1 cellular context compared by ENCODE assay signal in the genomic region with DNA sequence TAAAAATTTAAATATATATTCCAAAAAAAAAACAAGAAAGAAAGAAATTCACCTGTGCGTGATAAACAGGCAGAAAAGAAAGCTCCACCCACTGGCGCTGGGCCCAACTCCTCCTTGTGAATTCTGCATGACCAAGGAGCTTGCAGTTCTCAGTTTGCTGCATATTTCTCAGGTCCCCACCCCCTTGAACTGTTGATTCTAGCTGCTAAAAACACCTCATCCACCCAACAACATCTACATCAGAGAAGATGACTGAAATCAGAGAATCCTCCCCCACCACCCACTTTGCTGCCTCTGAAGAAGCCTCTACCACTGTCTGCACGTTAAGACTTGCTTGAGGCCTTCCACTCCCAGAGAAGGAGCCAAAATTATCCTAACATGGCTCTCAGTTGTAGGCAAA.
TF ChIP-seq lines count a peak whose summit lies in the region.

No MANE protein-coding gene starts in this region.

TF ChIP-seq in GM23338, 12 proteins besides CTCF, POLR2A, EP300 and RAD21 (continued from another document):
- TF ChIP-seq, protein P1, sequence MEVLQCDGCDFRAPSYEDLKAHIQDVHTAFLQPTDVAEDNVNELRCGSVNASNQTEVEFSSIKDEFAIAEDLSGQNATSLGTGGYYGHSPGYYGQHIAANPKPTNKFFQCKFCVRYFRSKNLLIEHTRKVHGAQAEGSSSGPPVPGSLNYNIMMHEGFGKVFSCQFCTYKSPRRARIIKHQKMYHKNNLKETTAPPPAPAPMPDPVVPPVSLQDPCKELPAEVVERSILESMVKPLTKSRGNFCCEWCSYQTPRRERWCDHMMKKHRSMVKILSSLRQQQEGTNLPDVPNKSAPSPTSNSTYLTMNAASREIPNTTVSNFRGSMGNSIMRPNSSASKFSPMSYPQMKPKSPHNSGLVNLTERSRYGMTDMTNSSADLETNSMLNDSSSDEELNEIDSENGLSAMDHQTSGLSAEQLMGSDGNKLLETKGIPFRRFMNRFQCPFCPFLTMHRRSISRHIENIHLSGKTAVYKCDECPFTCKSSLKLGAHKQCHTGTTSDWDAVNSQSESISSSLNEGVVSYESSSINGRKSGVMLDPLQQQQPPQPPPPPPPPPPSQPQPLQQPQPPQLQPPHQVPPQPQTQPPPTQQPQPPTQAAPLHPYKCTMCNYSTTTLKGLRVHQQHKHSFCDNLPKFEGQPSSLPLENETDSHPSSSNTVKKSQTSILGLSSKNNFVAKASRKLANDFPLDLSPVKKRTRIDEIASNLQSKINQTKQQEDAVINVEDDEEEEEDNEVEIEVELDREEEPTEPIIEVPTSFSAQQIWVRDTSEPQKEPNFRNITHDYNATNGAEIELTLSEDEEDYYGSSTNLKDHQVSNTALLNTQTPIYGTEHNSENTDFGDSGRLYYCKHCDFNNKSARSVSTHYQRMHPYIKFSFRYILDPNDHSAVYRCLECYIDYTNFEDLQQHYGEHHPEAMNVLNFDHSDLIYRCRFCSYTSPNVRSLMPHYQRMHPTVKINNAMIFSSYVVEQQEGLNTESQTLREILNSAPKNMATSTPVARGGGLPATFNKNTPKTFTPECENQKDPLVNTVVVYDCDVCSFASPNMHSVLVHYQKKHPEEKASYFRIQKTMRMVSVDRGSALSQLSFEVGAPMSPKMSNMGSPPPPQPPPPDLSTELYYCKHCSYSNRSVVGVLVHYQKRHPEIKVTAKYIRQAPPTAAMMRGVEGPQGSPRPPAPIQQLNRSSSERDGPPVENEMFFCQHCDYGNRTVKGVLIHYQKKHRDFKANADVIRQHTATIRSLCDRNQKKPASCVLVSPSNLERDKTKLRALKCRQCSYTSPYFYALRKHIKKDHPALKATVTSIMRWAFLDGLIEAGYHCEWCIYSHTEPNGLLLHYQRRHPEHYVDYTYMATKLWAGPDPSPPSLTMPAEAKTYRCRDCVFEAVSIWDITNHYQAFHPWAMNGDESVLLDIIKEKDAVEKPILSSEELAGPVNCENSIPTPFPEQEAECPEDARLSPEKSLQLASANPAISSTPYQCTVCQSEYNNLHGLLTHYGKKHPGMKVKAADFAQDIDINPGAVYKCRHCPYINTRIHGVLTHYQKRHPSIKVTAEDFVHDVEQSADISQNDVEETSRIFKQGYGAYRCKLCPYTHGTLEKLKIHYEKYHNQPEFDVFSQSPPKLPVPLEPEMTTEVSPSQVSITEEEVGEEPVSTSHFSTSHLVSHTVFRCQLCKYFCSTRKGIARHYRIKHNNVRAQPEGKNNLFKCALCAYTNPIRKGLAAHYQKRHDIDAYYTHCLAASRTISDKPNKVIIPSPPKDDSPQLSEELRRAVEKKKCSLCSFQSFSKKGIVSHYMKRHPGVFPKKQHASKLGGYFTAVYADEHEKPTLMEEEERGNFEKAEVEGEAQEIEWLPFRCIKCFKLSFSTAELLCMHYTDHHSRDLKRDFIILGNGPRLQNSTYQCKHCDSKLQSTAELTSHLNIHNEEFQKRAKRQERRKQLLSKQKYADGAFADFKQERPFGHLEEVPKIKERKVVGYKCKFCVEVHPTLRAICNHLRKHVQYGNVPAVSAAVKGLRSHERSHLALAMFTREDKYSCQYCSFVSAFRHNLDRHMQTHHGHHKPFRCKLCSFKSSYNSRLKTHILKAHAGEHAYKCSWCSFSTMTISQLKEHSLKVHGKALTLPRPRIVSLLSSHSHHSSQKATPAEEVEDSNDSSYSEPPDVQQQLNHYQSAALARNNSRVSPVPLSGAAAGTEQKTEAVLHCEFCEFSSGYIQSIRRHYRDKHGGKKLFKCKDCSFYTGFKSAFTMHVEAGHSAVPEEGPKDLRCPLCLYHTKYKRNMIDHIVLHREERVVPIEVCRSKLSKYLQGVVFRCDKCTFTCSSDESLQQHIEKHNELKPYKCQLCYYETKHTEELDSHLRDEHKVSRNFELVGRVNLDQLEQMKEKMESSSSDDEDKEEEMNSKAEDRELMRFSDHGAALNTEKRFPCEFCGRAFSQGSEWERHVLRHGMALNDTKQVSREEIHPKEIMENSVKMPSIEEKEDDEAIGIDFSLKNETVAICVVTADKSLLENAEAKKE (CRISPR knock-in tag; IDR thresholded peaks at IDR 0.05), result no peak
- TF ChIP-seq POLR2AphosphoS5 (IDR thresholded peaks at IDR 0.05; ENCODE audit: low read depth) (no peak), NANOG (IDR thresholded peaks at IDR 0.05; ENCODE audit: borderline replicate concordance) (no peak), ZNF331 (CRISPR knock-in tag; IDR thresholded peaks at IDR 0.05; ENCODE audit: low read depth) (no peak), ZNF114 (CRISPR knock-in tag; IDR thresholded peaks at IDR 0.05) (no peak)
- TF ChIP-seq, protein P2, sequence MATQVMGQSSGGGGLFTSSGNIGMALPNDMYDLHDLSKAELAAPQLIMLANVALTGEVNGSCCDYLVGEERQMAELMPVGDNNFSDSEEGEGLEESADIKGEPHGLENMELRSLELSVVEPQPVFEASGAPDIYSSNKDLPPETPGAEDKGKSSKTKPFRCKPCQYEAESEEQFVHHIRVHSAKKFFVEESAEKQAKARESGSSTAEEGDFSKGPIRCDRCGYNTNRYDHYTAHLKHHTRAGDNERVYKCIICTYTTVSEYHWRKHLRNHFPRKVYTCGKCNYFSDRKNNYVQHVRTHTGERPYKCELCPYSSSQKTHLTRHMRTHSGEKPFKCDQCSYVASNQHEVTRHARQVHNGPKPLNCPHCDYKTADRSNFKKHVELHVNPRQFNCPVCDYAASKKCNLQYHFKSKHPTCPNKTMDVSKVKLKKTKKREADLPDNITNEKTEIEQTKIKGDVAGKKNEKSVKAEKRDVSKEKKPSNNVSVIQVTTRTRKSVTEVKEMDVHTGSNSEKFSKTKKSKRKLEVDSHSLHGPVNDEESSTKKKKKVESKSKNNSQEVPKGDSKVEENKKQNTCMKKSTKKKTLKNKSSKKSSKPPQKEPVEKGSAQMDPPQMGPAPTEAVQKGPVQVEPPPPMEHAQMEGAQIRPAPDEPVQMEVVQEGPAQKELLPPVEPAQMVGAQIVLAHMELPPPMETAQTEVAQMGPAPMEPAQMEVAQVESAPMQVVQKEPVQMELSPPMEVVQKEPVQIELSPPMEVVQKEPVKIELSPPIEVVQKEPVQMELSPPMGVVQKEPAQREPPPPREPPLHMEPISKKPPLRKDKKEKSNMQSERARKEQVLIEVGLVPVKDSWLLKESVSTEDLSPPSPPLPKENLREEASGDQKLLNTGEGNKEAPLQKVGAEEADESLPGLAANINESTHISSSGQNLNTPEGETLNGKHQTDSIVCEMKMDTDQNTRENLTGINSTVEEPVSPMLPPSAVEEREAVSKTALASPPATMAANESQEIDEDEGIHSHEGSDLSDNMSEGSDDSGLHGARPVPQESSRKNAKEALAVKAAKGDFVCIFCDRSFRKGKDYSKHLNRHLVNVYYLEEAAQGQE (IDR thresholded peaks at IDR 0.05; ENCODE audit: unreplicated experiment), result no peak
- TF ChIP-seq, protein P3, sequence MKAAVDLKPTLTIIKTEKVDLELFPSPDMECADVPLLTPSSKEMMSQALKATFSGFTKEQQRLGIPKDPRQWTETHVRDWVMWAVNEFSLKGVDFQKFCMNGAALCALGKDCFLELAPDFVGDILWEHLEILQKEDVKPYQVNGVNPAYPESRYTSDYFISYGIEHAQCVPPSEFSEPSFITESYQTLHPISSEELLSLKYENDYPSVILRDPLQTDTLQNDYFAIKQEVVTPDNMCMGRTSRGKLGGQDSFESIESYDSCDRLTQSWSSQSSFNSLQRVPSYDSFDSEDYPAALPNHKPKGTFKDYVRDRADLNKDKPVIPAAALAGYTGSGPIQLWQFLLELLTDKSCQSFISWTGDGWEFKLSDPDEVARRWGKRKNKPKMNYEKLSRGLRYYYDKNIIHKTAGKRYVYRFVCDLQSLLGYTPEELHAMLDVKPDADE (IDR thresholded peaks at IDR 0.05), result no peak
